4 cellular contexts compared by ENCODE assay signal in the genomic region with DNA sequence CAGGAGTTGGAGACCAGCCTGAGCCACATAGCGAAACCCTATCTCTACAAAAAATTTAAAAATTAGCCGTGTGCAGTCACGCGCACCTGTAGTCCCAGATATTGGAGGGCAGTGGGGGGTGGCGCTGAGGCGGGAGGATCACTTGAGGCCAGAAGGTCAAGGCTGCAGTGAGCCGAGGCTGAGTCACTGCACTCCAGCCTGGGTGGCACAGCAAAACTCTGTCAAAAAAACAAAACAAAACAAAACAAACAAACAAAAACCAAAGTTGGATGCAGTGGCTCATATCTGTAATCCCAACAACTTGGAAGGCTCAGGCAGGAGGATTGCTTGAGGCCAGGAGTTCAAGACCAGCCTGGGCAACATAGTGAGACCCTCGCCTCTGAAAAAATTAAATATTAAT.
TF ChIP-seq lines count a peak whose summit lies in the region.
"Not testable (repeated sequence)": the region's sequence is repeated elsewhere in the genome, so short reads cannot be mapped to it uniquely, and the experiment has no call there.

No MANE protein-coding gene starts in this region.

TF ChIP-seq in A549, 52 proteins besides CTCF, POLR2A, EP300 and RAD21:
- not testable (repeated sequence) for TF ChIP-seq FOSL2 (IDR thresholded peaks at IDR 0.05)
- peak; percentile 19; the same call in 1 of the 2 replicates for TF ChIP-seq FOSL2 (CRISPR knock-in tag; IDR thresholded peaks at IDR 0.05)

TF ChIP-seq in HCT116, 20 proteins besides CTCF, POLR2A, EP300 and RAD21:
- TF ChIP-seq FOSL1 (IDR thresholded peaks at IDR 0.05; ENCODE audit: low read depth) (peak; percentile 36), JUND (IDR thresholded peaks at IDR 0.05) (peak; percentile 35; the same call in 1 of the 2 replicates)

TF ChIP-seq in K562, 482 proteins besides CTCF, POLR2A, EP300 and RAD21:
- TF ChIP-seq BHLHE40 (IDR thresholded peaks at IDR 0.05; ENCODE audit: low read length) (peak; percentile 18; the same call in 1 of the 2 replicates), CBFA2T2 (conservative IDR thresholded peaks at IDR 0.05) (0 out of 2 replicates have a peak, but pooled peaks have one; percentile 30), MTA2 (IDR thresholded peaks at IDR 0.05; ENCODE audit: low read depth) (peak; percentile 20; the same call in 1 of the 2 replicates), FOSL1 (tag; conservative IDR thresholded peaks at IDR 0.05) (peak; percentile 81), JUND (IDR thresholded peaks at IDR 0.05; ENCODE audit: borderline replicate concordance, low read depth, low read length) (peak; percentile 31; the same call in 1 of the 2 replicates), LEF1 (IDR thresholded peaks at IDR 0.05) (0 out of 2 replicates have a peak, but pooled peaks have one; percentile 24), TCF3 (CRISPR knock-in tag; IDR thresholded peaks at IDR 0.05) (0 out of 2 replicates have a peak, but pooled peaks have one; percentile 16), KDM1A (IDR thresholded peaks at IDR 0.05) (peak in 1 of 2 experiments; percentile 49; a peak in 2 of 4 replicates), NFE2 (IDR thresholded peaks at IDR 0.05; ENCODE audit: low read depth) (0 out of 2 replicates have a peak, but pooled peaks have one; percentile 17), CXXC5 (CRISPR knock-in tag; IDR thresholded peaks at IDR 0.05) (0 out of 2 replicates have a peak, but pooled peaks have one; percentile 46), SMARCE1 (IDR thresholded peaks at IDR 0.05) (peak; percentile 70), BCOR (IDR thresholded peaks at IDR 0.05) (peak; percentile 79), DPF2 (IDR thresholded peaks at IDR 0.05) (peak; percentile 78), HDAC1 (IDR thresholded peaks at IDR 0.05) (0 out of 4 replicates have a peak, but pooled peaks of 1 of the 2 experiments have one; percentile 35), ADNP (tag; IDR thresholded peaks at IDR 0.05) (0 out of 2 replicates have a peak, but pooled peaks have one; percentile 39), SMARCA4 (IDR thresholded peaks at IDR 0.05) (peak; percentile 69; the same call in 1 of the 2 replicates), ESRRA (IDR thresholded peaks at IDR 0.05; ENCODE audit: borderline replicate concordance, low read depth) (peak; percentile 36; the same call in 1 of the 2 replicates), SMARCA5 (IDR thresholded peaks at IDR 0.05) (peak; percentile 44; the same call in 1 of the 2 replicates), ARID1B (IDR thresholded peaks at IDR 0.05) (peak; percentile 69), NCOR1 (IDR thresholded peaks at IDR 0.05) (0 out of 2 replicates have a peak, but pooled peaks have one; percentile 15), ZNF121 (CRISPR knock-in tag; conservative IDR thresholded peaks at IDR 0.05) (peak; percentile 80), C11orf30 (IDR thresholded peaks at IDR 0.05; ENCODE audit: low read depth) (0 out of 2 replicates have a peak, but pooled peaks have one; percentile 18)
- TF ChIP-seq, protein P1, sequence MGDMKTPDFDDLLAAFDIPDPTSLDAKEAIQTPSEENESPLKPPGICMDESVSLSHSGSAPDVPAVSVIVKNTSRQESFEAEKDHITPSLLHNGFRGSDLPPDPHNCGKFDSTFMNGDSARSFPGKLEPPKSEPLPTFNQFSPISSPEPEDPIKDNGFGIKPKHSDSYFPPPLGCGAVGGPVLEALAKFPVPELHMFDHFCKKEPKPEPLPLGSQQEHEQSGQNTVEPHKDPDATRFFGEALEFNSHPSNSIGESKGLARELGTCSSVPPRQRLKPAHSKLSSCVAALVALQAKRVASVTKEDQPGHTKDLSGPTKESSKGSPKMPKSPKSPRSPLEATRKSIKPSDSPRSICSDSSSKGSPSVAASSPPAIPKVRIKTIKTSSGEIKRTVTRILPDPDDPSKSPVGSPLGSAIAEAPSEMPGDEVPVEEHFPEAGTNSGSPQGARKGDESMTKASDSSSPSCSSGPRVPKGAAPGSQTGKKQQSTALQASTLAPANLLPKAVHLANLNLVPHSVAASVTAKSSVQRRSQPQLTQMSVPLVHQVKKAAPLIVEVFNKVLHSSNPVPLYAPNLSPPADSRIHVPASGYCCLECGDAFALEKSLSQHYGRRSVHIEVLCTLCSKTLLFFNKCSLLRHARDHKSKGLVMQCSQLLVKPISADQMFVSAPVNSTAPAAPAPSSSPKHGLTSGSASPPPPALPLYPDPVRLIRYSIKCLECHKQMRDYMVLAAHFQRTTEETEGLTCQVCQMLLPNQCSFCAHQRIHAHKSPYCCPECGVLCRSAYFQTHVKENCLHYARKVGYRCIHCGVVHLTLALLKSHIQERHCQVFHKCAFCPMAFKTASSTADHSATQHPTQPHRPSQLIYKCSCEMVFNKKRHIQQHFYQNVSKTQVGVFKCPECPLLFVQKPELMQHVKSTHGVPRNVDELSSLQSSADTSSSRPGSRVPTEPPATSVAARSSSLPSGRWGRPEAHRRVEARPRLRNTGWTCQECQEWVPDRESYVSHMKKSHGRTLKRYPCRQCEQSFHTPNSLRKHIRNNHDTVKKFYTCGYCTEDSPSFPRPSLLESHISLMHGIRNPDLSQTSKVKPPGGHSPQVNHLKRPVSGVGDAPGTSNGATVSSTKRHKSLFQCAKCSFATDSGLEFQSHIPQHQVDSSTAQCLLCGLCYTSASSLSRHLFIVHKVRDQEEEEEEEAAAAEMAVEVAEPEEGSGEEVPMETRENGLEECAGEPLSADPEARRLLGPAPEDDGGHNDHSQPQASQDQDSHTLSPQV (IDR thresholded peaks at IDR 0.05), result 0 out of 2 replicates have a peak, but pooled peaks have one; percentile 21
- TF ChIP-seq JUND (tag; IDR thresholded peaks at IDR 0.05; ENCODE audit: borderline replicate concordance, low read depth, low read length), result not testable (repeated sequence)
- TF ChIP-seq, protein P2, sequence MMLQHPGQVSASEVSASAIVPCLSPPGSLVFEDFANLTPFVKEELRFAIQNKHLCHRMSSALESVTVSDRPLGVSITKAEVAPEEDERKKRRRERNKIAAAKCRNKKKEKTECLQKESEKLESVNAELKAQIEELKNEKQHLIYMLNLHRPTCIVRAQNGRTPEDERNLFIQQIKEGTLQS (IDR thresholded peaks at IDR 0.05), result peak; percentile 61
- TF ChIP-seq, protein P2 (CRISPR knock-in tag; conservative IDR thresholded peaks at IDR 0.05), result not testable (repeated sequence)

TF ChIP-seq in HepG2, 621 proteins besides CTCF, POLR2A, EP300 and RAD21 (continued from another document and continues in another):
- TF ChIP-seq, protein P3, sequence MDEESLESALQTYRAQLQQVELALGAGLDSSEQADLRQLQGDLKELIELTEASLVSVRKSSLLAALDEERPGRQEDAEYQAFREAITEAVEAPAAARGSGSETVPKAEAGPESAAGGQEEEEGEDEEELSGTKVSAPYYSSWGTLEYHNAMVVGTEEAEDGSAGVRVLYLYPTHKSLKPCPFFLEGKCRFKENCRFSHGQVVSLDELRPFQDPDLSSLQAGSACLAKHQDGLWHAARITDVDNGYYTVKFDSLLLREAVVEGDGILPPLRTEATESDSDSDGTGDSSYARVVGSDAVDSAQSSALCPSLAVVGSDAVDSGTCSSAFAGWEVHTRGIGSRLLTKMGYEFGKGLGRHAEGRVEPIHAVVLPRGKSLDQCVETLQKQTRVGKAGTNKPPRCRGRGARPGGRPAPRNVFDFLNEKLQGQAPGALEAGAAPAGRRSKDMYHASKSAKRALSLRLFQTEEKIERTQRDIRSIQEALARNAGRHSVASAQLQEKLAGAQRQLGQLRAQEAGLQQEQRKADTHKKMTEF (CRISPR knock-in tag; IDR thresholded peaks at IDR 0.05), result 0 out of 2 replicates have a peak, but pooled peaks have one; percentile 28
- peak; percentile 53; the same call in 1 of the 2 replicates for TF ChIP-seq FOXP1 (IDR thresholded peaks at IDR 0.05)
- TF ChIP-seq FOXP1 (CRISPR knock-in tag; IDR thresholded peaks at IDR 0.05), result peak; percentile 65; the same call in 1 of the 2 replicates
- TF ChIP-seq RXRB (CRISPR knock-in tag; IDR thresholded peaks at IDR 0.05; ENCODE audit: borderline replicate concordance), result 0 out of 2 replicates have a peak, but pooled peaks have one; percentile 10
- TF ChIP-seq, protein P4, sequence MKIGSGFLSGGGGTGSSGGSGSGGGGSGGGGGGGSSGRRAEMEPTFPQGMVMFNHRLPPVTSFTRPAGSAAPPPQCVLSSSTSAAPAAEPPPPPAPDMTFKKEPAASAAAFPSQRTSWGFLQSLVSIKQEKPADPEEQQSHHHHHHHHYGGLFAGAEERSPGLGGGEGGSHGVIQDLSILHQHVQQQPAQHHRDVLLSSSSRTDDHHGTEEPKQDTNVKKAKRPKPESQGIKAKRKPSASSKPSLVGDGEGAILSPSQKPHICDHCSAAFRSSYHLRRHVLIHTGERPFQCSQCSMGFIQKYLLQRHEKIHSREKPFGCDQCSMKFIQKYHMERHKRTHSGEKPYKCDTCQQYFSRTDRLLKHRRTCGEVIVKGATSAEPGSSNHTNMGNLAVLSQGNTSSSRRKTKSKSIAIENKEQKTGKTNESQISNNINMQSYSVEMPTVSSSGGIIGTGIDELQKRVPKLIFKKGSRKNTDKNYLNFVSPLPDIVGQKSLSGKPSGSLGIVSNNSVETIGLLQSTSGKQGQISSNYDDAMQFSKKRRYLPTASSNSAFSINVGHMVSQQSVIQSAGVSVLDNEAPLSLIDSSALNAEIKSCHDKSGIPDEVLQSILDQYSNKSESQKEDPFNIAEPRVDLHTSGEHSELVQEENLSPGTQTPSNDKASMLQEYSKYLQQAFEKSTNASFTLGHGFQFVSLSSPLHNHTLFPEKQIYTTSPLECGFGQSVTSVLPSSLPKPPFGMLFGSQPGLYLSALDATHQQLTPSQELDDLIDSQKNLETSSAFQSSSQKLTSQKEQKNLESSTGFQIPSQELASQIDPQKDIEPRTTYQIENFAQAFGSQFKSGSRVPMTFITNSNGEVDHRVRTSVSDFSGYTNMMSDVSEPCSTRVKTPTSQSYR (CRISPR knock-in tag; IDR thresholded peaks at IDR 0.05; ENCODE audit: borderline replicate concordance), result peak; percentile 43; the same call in 1 of the 2 replicates
- TF ChIP-seq FOSL1 (CRISPR knock-in tag; IDR thresholded peaks at IDR 0.05; ENCODE audit: borderline replicate concordance), result 0 out of 2 replicates have a peak, but pooled peaks have one; percentile 18
- TF ChIP-seq HNF4A (CRISPR knock-in tag; IDR thresholded peaks at IDR 0.05), result peak; percentile 18; the same call in 1 of the 2 replicates
- TF ChIP-seq MED1 (CRISPR knock-in tag; IDR thresholded peaks at IDR 0.05), result 0 out of 2 replicates have a peak, but pooled peaks have one; percentile 10
- peak; percentile 29; the same call in 1 of the 2 replicates for TF ChIP-seq GATAD2A (CRISPR knock-in tag; IDR thresholded peaks at IDR 0.05)
- TF ChIP-seq, protein P5, sequence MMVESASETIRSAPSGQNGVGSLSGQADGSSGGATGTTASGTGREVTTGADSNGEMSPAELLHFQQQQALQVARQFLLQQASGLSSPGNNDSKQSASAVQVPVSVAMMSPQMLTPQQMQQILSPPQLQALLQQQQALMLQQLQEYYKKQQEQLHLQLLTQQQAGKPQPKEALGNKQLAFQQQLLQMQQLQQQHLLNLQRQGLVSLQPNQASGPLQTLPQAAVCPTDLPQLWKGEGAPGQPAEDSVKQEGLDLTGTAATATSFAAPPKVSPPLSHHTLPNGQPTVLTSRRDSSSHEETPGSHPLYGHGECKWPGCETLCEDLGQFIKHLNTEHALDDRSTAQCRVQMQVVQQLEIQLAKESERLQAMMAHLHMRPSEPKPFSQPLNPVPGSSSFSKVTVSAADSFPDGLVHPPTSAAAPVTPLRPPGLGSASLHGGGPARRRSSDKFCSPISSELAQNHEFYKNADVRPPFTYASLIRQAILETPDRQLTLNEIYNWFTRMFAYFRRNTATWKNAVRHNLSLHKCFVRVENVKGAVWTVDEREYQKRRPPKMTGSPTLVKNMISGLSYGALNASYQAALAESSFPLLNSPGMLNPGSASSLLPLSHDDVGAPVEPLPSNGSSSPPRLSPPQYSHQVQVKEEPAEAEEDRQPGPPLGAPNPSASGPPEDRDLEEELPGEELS (CRISPR knock-in tag; IDR thresholded peaks at IDR 0.05), result peak; percentile 66
- TF ChIP-seq FOSL2 (CRISPR knock-in tag; IDR thresholded peaks at IDR 0.05), result peak; percentile 88
- peak; percentile 73 for TF ChIP-seq ZNF121 (CRISPR knock-in tag; IDR thresholded peaks at IDR 0.05)
- TF ChIP-seq NR2F1 (CRISPR knock-in tag; IDR thresholded peaks at IDR 0.05), result peak; percentile 79 to 93
- TF ChIP-seq, protein P6, sequence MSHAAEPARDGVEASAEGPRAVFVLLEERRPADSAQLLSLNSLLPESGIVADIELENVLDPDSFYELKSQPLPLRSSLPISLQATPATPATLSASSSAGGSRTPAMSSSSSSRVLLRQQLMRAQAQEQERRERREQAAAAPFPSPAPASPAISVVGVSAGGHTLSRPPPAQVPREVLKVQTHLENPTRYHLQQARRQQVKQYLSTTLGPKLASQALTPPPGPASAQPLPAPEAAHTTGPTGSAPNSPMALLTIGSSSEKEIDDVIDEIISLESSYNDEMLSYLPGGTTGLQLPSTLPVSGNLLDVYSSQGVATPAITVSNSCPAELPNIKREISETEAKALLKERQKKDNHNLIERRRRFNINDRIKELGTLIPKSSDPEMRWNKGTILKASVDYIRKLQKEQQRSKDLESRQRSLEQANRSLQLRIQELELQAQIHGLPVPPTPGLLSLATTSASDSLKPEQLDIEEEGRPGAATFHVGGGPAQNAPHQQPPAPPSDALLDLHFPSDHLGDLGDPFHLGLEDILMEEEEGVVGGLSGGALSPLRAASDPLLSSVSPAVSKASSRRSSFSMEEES (CRISPR knock-in tag; IDR thresholded peaks at IDR 0.05), result peak; percentile 61; the same call in 1 of the 2 replicates
- TF ChIP-seq, protein P7, sequence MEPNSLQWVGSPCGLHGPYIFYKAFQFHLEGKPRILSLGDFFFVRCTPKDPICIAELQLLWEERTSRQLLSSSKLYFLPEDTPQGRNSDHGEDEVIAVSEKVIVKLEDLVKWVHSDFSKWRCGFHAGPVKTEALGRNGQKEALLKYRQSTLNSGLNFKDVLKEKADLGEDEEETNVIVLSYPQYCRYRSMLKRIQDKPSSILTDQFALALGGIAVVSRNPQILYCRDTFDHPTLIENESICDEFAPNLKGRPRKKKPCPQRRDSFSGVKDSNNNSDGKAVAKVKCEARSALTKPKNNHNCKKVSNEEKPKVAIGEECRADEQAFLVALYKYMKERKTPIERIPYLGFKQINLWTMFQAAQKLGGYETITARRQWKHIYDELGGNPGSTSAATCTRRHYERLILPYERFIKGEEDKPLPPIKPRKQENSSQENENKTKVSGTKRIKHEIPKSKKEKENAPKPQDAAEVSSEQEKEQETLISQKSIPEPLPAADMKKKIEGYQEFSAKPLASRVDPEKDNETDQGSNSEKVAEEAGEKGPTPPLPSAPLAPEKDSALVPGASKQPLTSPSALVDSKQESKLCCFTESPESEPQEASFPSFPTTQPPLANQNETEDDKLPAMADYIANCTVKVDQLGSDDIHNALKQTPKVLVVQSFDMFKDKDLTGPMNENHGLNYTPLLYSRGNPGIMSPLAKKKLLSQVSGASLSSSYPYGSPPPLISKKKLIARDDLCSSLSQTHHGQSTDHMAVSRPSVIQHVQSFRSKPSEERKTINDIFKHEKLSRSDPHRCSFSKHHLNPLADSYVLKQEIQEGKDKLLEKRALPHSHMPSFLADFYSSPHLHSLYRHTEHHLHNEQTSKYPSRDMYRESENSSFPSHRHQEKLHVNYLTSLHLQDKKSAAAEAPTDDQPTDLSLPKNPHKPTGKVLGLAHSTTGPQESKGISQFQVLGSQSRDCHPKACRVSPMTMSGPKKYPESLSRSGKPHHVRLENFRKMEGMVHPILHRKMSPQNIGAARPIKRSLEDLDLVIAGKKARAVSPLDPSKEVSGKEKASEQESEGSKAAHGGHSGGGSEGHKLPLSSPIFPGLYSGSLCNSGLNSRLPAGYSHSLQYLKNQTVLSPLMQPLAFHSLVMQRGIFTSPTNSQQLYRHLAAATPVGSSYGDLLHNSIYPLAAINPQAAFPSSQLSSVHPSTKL (CRISPR knock-in tag; IDR thresholded peaks at IDR 0.05), result peak; percentile 68
- TF ChIP-seq ZMYM3 (CRISPR knock-in tag; IDR thresholded peaks at IDR 0.05), result 0 out of 2 replicates have a peak, but pooled peaks have one; percentile 22
- TF ChIP-seq RXRA (CRISPR knock-in tag; IDR thresholded peaks at IDR 0.05), result peak; percentile 42; the same call in 1 of the 2 replicates
- TF ChIP-seq NR2F6 (IDR thresholded peaks at IDR 0.05), result peak; percentile 85
- TF ChIP-seq NR2F6 (CRISPR knock-in tag; IDR thresholded peaks at IDR 0.05), result peak; percentile 92
- TF ChIP-seq FOXO1 (CRISPR knock-in tag; IDR thresholded peaks at IDR 0.05), result peak; percentile 40; the same call in 1 of the 2 replicates
